In the genomic region with DNA sequence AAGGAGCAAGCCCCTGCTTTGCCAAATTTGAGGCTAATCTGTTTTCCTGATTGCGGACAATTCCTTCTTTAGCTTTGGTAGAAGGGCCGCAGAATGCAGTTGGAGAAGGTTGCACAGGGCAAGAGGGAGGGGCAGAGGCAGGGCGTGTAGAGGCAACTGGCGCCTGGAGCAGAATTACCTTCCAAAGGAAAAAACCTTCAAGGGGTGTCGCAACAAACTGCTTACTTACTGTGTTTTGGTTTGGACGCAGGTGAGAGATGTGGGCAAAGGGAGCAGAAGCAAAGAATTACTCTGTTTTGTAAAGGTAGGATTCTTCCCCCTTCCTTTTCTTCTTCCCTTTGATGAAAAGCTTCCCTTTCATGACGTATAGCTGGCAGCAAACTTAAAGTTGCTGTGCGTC, we compare ENCODE assay signal across 12 cellular contexts. TPM values are rescaled to one million over a fixed set of nuclear protein-coding genes. Genes with fewer than 3 reads are reported as not detected.
"Had no signal": no experiment of that assay in that cellular context is flagged by ENCODE, and none has a peak within 500 bp of the region (broad histone marks: within the 10 kb centered on the region; RNA-seq: fewer than 3 reads in every experiment).

No MANE protein-coding gene starts in this region.

RNA-seq across cellular contexts. Expression of a gene that starts 3.6 kb away (rescaled TPM):
- total RNA-seq: activated CD4-positive, alpha-beta memory T cell treated with anti-CD3 and anti-CD28 coated beads for 36 hours; activated CD4-positive, alpha-beta T cell treated with anti-CD3 and anti-CD28 coated beads, Interleukin-2, amount 10 ng/mL, durations not matched to agents 24 days and 14 days; activated CD8-positive, alpha-beta memory T cell treated with anti-CD3 and anti-CD28 coated beads for 36 hours; activated naive CD4-positive, alpha-beta T cell treated with anti-CD3 and anti-CD28 coated beads for 36 hours; activated naive CD8-positive, alpha-beta T cell treated with anti-CD3 and anti-CD28 coated beads for 36 hours; activated T-helper 1 cell treated with anti-CD3 and anti-CD28 coated beads, Interleukin-12 subunit alpha, Interleukin-12 subunit beta, Interleukin-2, Interleukin-4 antibody, amounts not matched to agents 30 ng/mL and 10 ng/mL and 1 ng/mL, durations not matched to agents 14 hours and 24 hours and 36 hours; chondrocyte; foreskin keratinocyte; mononuclear cell; natural killer cell; T-helper 17 cell had no signal
- polyA plus RNA-seq: foreskin keratinocyte, immature natural killer cell had no signal
